ENCODE assay signal across 8 cellular contexts in genomic region chr13:78657699-78658629, GRCh38. TPM values are rescaled to one million over a fixed set of nuclear protein-coding genes. Genes with fewer than 3 reads are reported as not detected.
DNase-seq lines count a peak whose midpoint lies in the region; ATAC-seq and TF ChIP-seq lines count a peak whose summit lies in the region.

No MANE protein-coding gene starts in this region.

- no peaks in the 10 kb centered on the region for H3K36me3 ChIP-seq in vagina

- peak overlapping the region; percentile 94 for H3K27ac Mint-ChIP-seq in memory B cell

- H3K4me3 Mint-ChIP-seq in memory B cell = peak overlapping the region; percentile 99

- H3K4me1 ChIP-seq in vagina = peaks cover 11% of the 10 kb centered on the region

- TF ChIP-seq POLR2A in vagina (IDR thresholded peaks at IDR 0.05) = no peak

- DNase-seq in NCI-H345 treated with DMSO at 0.1 percent for 48 hours (lab: John Stamatoyannopoulos, UW; ENCODE audit: unreplicated experiment) (peak; percentile 31), NCI-H345 (lab: John Stamatoyannopoulos, UW) (no peak), NCI-H748 (lab: John Stamatoyannopoulos, UW; ENCODE audit: unreplicated experiment) (peak; percentile 19), cerebellar cortex (ENCODE audit: low spot score) (peak; percentile 2), memory B cell (ENCODE audit: low spot score in 2 of 2) (no peak), vagina (ENCODE audit: extremely low spot score in 2 of 2) (no peak), NCI-H774 (lab: John Stamatoyannopoulos, UW) (no peak)

- TF ChIP-seq CTCF in vagina (IDR thresholded peaks at IDR 0.05) = no peak

- intact Hi-C loops in vagina (cut with DNase I) = no loop called here

- H3K9me3 ChIP-seq in vagina = no peaks in the 10 kb centered on the region

- no peaks in the 10 kb centered on the region for H3K9me3 Mint-ChIP-seq in memory B cell

- H3K36me3 Mint-ChIP-seq in memory B cell = peaks cover 3% of the 10 kb centered on the region

- H3K27me3 ChIP-seq in vagina = no peaks in the 10 kb centered on the region

- H3K4me1 Mint-ChIP-seq in memory B cell = peaks cover 27% of the 10 kb centered on the region

- peak; percentile 35 for ATAC-seq in HG02571 (IDR thresholded peaks at IDR 0.05; ENCODE audit: unreplicated experiment)
- ATAC-seq in memory B cell (ENCODE audit: low read depth) = no peak

- H3K4me3 ChIP-seq in vagina = peak overlapping the region; percentile 93

- H3K27ac ChIP-seq in vagina = peak overlapping the region; percentile 64

- no peaks in the 10 kb centered on the region for H3K27me3 Mint-ChIP-seq in memory B cell

RNA-seq across cellular contexts. Expression of gene OBI1, which starts 1.0 kb away (rescaled TPM):
- total RNA-seq in vagina = 11.8 TPM

RNA-seq across cellular contexts. Expression of gene POU4F1, which starts 54.6 kb away (rescaled TPM):
- total RNA-seq in vagina = not detected

Comparison
In these comparisons a context has a peak if more than half of its experiments do, and no peak if none do; other contexts are left out.
1. DNase-seq: peak in NCI-H345 treated with DMSO at 0.1 percent for 48 hours (single experiment), NCI-H748 (single experiment) and cerebellar cortex (single experiment); none in NCI-H345 (single experiment), memory B cell (0 of 2), vagina (0 of 2) and NCI-H774 (single experiment).